Comparison of ENCODE assay signal across 9 cellular contexts in genomic region chr2:237693281-237694039, GRCh38.
A peak's percentile ranks its signal among the peaks of the same experiment; 100 is the strongest.
DNase-seq lines count a peak whose midpoint lies in the region; FAIRE-seq and TF ChIP-seq lines count a peak whose summit lies in the region.
"Had no signal": no experiment of that assay in that cellular context is flagged by ENCODE, and none has a peak within 500 bp of the region (broad histone marks: within the 10 kb centered on the region; RNA-seq: fewer than 3 reads in every experiment).

No MANE protein-coding gene starts in this region.

- H4K20me1 ChIP-seq in astrocyte (ENCODE audit: insufficient read depth, low read length) = peaks cover 47% of the 10 kb centered on the region

- H3K27me3 ChIP-seq in astrocyte (ENCODE audit: insufficient read depth, low read length) = no peaks in the 10 kb centered on the region
- no peaks in the 10 kb centered on the region for H3K27me3 ChIP-seq in liver (ENCODE audit: control insufficient read depth in 4 of 4, insufficient read depth in 4 of 4, low read length in 3 of 4)

- H3K4me3 Mint-ChIP-seq in astrocyte (ENCODE audit: unreplicated experiment) (peak overlapping the region; percentile 90), type B pancreatic cell (peak overlapping the region; percentile 89)

- DNase-seq in NCI-H82 (lab: John Stamatoyannopoulos, UW) = peak; percentile 39
- DNase-seq in NCI-H82 treated with DMSO at 0.1 percent for 48 hours (lab: John Stamatoyannopoulos, UW; ENCODE audit: unreplicated experiment) = no peak
- DNase-seq in NCI-H2029 treated with DMSO at 0.1 percent for 48 hours (lab: John Stamatoyannopoulos, UW) = peak; percentile 42
- DNase-seq in astrocyte (ENCODE audit: low read depth) = peak; percentile 77
- DNase-seq in type B pancreatic cell (ENCODE audit: extremely low spot score, unreplicated experiment) = no peak
- DNase-seq in NCI-H774 (lab: John Stamatoyannopoulos, UW) = no peak
- no peak for DNase-seq in NCI-H524 (lab: John Stamatoyannopoulos, UW)

- H3K79me2 ChIP-seq in astrocyte (ENCODE audit: insufficient read depth, low read length) = peaks cover 61% of the 10 kb centered on the region

- H2AFZ ChIP-seq in astrocyte (ENCODE audit: low read depth, low read length) = no peak overlapping the region

- TF ChIP-seq CTCF in astrocyte (IDR thresholded peaks at IDR 0.05; ENCODE audit: insufficient read depth, low read depth, low read length) (no peak), liver (IDR thresholded peaks at IDR 0.05; ENCODE audit: low read depth, low read length, missing input control) (no peak), type B pancreatic cell (conservative IDR thresholded peaks at IDR 0.05) (no peak)

- no peaks in the 10 kb centered on the region for H3K36me3 Mint-ChIP-seq in astrocyte (ENCODE audit: low read depth, unreplicated experiment)
- no peaks in the 10 kb centered on the region for H3K36me3 Mint-ChIP-seq in type B pancreatic cell

- TF ChIP-seq RAD21 in liver (IDR thresholded peaks at IDR 0.05) = no peak

- H3K4me3 ChIP-seq in astrocyte (ENCODE audit: insufficient read depth, low read depth, low read length) (peak overlapping the region; percentile 75), liver (ENCODE audit: low read depth in 1 of 3, low read length in 3 of 3) (peak overlapping the region; percentile 69 to 84 (median 77))

- H3K4me1 Mint-ChIP-seq in astrocyte (ENCODE audit: low read depth, unreplicated experiment) (peaks cover 55% of the 10 kb centered on the region), type B pancreatic cell (ENCODE audit: unreplicated experiment) (peaks cover 53% of the 10 kb centered on the region)

- peak; percentile 62 for FAIRE-seq in astrocyte (lab: Jason Lieb, UNC)
- FAIRE-seq: colon had no signal

- WGBS in liver = 52% methylated on average over 6 of the region's 6 CpGs

- H3K36me3 ChIP-seq in astrocyte (ENCODE audit: insufficient read depth, low read length) (no peaks in the 10 kb centered on the region), liver (ENCODE audit: control insufficient read depth in 4 of 4, insufficient read depth in 3 of 4, low read depth in 1 of 4, low read length in 3 of 4) (no peaks in the 10 kb centered on the region)

- H3K27me3 Mint-ChIP-seq in astrocyte (ENCODE audit: low read depth, unreplicated experiment) (no peaks in the 10 kb centered on the region), type B pancreatic cell (peaks cover 17% of the 10 kb centered on the region)

- peak overlapping the region; percentile 95 for H3K4me2 ChIP-seq in astrocyte (ENCODE audit: low read length)

- H3K27ac Mint-ChIP-seq in astrocyte (ENCODE audit: unreplicated experiment) (peak overlapping the region; percentile 23), type B pancreatic cell (peak overlapping the region; percentile 99)

- peaks cover 67% of the 10 kb centered on the region for H3K4me1 ChIP-seq in astrocyte (ENCODE audit: insufficient read depth, low read length)
- H3K4me1 ChIP-seq in liver (ENCODE audit: control insufficient read depth in 4 of 4, insufficient read depth in 4 of 4, low read length in 3 of 4) = peaks cover 4 to 36% (median 17%) of the 10 kb centered on the region in 4 donors

- H3K27ac ChIP-seq in astrocyte (ENCODE audit: low read depth, low read length) (peak overlapping the region; percentile 88), liver (ENCODE audit: low read depth in 1 of 2, low read length in 2 of 2) (peak overlapping the region; percentile 91 to 96)

- peak overlapping the region; percentile 98 for H3K9ac ChIP-seq in astrocyte (ENCODE audit: low read length)
- H3K9ac ChIP-seq in liver (ENCODE audit: low read depth in 1 of 2, low read length in 2 of 2) = peak overlapping the region; percentile 72 to 92

- H3K9me3 Mint-ChIP-seq in astrocyte (ENCODE audit: unreplicated experiment) = no peaks in the 10 kb centered on the region
- no peaks in the 10 kb centered on the region for H3K9me3 Mint-ChIP-seq in type B pancreatic cell

- H3K9me3 ChIP-seq in astrocyte (ENCODE audit: insufficient read depth, low read depth, low read length) = no peaks in the 10 kb centered on the region
- H3K9me3 ChIP-seq in liver (ENCODE audit: control insufficient read depth in 4 of 4, low read length in 3 of 4) = no peaks in the 10 kb centered on the region

TF ChIP-seq in liver, 16 proteins besides CTCF, POLR2A, EP300 and RAD21:
- no peak for TF ChIP-seq TAF1 (conservative IDR thresholded peaks at IDR 0.05)
- TF ChIP-seq JUND (IDR thresholded peaks at IDR 0.05) = no peak
- no peak for TF ChIP-seq YY1 (IDR thresholded peaks at IDR 0.05)
- TF ChIP-seq GABPA (IDR thresholded peaks at IDR 0.05 in 1 of 2, conservative IDR thresholded peaks at IDR 0.05 in 1 of 2) = no peak
- TF ChIP-seq HNF4G (IDR thresholded peaks at IDR 0.05) = no peak
- TF ChIP-seq MAX (IDR thresholded peaks at IDR 0.05) = no peak
- TF ChIP-seq FOXA2 (IDR thresholded peaks at IDR 0.05) = no peak
- TF ChIP-seq NR2F2 (IDR thresholded peaks at IDR 0.05) = no peak
- no peak for TF ChIP-seq FOXA1 (IDR thresholded peaks at IDR 0.05)

Comparison
In these comparisons a context has a peak if more than half of its experiments do, and no peak if none do; other contexts are left out.
1. DNase-seq: peak in NCI-H82 (single experiment), NCI-H2029 treated with DMSO at 0.1 percent for 48 hours (single experiment) and astrocyte (single experiment); none in NCI-H82 treated with DMSO at 0.1 percent for 48 hours (single experiment), type B pancreatic cell (single experiment), NCI-H774 (single experiment) and NCI-H524 (0 of 2).